9 cellular contexts compared by ENCODE assay signal in the genomic region with DNA sequence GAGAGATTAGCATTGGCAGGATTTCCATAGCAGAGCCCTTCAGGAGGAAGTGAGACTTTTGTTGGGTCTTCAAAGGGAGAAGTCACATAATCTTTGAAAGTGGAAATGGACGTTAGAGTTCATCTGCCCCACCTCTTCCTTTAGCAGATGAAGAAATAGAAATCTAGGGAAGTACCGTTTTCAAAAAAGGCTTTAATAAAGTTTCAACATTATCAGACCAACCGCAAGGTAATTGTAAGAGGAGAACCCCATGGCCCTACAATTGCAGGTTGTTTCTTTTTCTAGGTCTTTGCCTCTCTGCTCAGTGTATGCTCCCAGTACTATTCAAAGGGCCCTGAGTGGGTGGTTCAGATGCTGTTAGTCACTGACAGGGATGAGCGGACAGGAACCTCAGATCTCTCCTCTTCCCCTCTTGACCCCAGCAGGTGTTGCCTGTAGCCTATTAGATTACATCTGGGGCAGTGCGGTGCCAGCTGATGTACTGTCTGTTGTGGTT. TPM values are rescaled to one million over a fixed set of nuclear protein-coding genes. Genes with fewer than 3 reads are reported as not detected.
A peak's percentile ranks its signal among the peaks of the same experiment; 100 is the strongest.
DNase-seq lines count a peak whose midpoint lies in the region; ATAC-seq lines count a peak whose summit lies in the region.
"Had no signal": no experiment of that assay in that cellular context is flagged by ENCODE, and none has a peak within 500 bp of the region (broad histone marks: within the 10 kb centered on the region; RNA-seq: fewer than 3 reads in every experiment).

No MANE protein-coding gene starts in this region.

- peaks cover 0 to 3% of the 10 kb centered on the region in 2 donors for H3K36me3 Mint-ChIP-seq in activated T-cell treated with anti-CD3 and anti-CD28 coated beads, Interleukin-2, amount 50 U/mL, for 72 hours (ENCODE audit: insufficient read depth in 2 of 2)
- no peaks in the 10 kb centered on the region for H3K36me3 Mint-ChIP-seq in activated T-cell treated with anti-CD3 and anti-CD28 coated beads, Interleukin-2, amount 50 U/mL, for 24 hours (ENCODE audit: low read depth)
- peaks cover 6 to 22% of the 10 kb centered on the region in 2 donors for H3K36me3 Mint-ChIP-seq in stimulated activated naive B cell treated with anti-CD40 and anti-IgM and Interleukin-4, amounts not matched to agents 10 μg/mL and 1 μg/mL and 100 μg/mL, for 72 hours

- DNase-seq in activated T-cell treated with anti-CD3 and anti-CD28 coated beads, Interleukin-2, amount 50 U/mL, for 72 hours = peak in 1 of 2 donors; percentile 6
- DNase-seq in activated T-cell treated with anti-CD3 and anti-CD28 coated beads, Interleukin-2, amount 50 U/mL, for 24 hours = no peak
- DNase-seq in NOMO-1 treated with dmso at 0.1 percent for 144 hours (lab: John Stamatoyannopoulos, UW; ENCODE audit: unreplicated experiment) = peak; percentile 91
- peak; percentile 74 for DNase-seq in stimulated activated naive B cell treated with anti-CD40 and anti-IgM and Interleukin-4, amounts not matched to agents 10 μg/mL and 1 μg/mL and 100 μg/mL, for 72 hours
- DNase-seq in retina = no peak
- DNase-seq in cerebellum (ENCODE audit: low spot score) = no peak
- no peak for DNase-seq in NCI-H1930 (lab: John Stamatoyannopoulos, UW)

- H3K4me1 Mint-ChIP-seq in activated T-cell treated with anti-CD3 and anti-CD28 coated beads, Interleukin-2, amount 50 U/mL, for 72 hours (ENCODE audit: low read depth) = no peaks in the 10 kb centered on the region
- H3K4me1 Mint-ChIP-seq in activated T-cell treated with anti-CD3 and anti-CD28 coated beads, Interleukin-2, amount 50 U/mL, for 24 hours (ENCODE audit: low read depth) = peaks cover 2% of the 10 kb centered on the region
- peaks cover 0 to 6% of the 10 kb centered on the region in 2 donors for H3K4me1 Mint-ChIP-seq in stimulated activated naive B cell treated with anti-CD40 and anti-IgM and Interleukin-4, amounts not matched to agents 10 μg/mL and 1 μg/mL and 100 μg/mL, for 72 hours

- peak; percentile 62 to 65 for ATAC-seq in activated T-cell treated with anti-CD3 and anti-CD28 coated beads, Interleukin-2, amount 50 U/mL, for 72 hours (replicated peaks in 1 of 2)
- peak; percentile 89 for ATAC-seq in HG02973 (IDR thresholded peaks at IDR 0.05; ENCODE audit: unreplicated experiment)
- peak; percentile 98 for ATAC-seq in stimulated activated naive B cell treated with anti-CD40 and anti-IgM and Interleukin-4, amounts not matched to agents 10 μg/mL and 1 μg/mL and 100 μg/mL, for 72 hours (replicated peaks)

- H3K4me3 Mint-ChIP-seq in activated T-cell treated with anti-CD3 and anti-CD28 coated beads, Interleukin-2, amount 50 U/mL, for 72 hours = no peak overlapping the region
- H3K4me3 Mint-ChIP-seq in activated T-cell treated with anti-CD3 and anti-CD28 coated beads, Interleukin-2, amount 50 U/mL, for 24 hours = no peak overlapping the region
- peak overlapping the region in 1 of 2 donors; percentile 15 for H3K4me3 Mint-ChIP-seq in stimulated activated naive B cell treated with anti-CD40 and anti-IgM and Interleukin-4, amounts not matched to agents 10 μg/mL and 1 μg/mL and 100 μg/mL, for 72 hours
- H3K4me3 Mint-ChIP-seq: brain had no signal

- no peak overlapping the region for H3K27ac Mint-ChIP-seq in activated T-cell treated with anti-CD3 and anti-CD28 coated beads, Interleukin-2, amount 50 U/mL, for 72 hours
- H3K27ac Mint-ChIP-seq in activated T-cell treated with anti-CD3 and anti-CD28 coated beads, Interleukin-2, amount 50 U/mL, for 24 hours = no peak overlapping the region
- H3K27ac Mint-ChIP-seq in stimulated activated naive B cell treated with anti-CD40 and anti-IgM and Interleukin-4, amounts not matched to agents 10 μg/mL and 1 μg/mL and 100 μg/mL, for 72 hours = peak overlapping the region; percentile 84
- H3K27ac Mint-ChIP-seq: brain had no signal

- peaks cover 0 to 4% of the 10 kb centered on the region in 2 donors for H3K9me3 Mint-ChIP-seq in activated T-cell treated with anti-CD3 and anti-CD28 coated beads, Interleukin-2, amount 50 U/mL, for 72 hours
- H3K9me3 Mint-ChIP-seq in activated T-cell treated with anti-CD3 and anti-CD28 coated beads, Interleukin-2, amount 50 U/mL, for 24 hours = peaks cover 7% of the 10 kb centered on the region
- H3K9me3 Mint-ChIP-seq in stimulated activated naive B cell treated with anti-CD40 and anti-IgM and Interleukin-4, amounts not matched to agents 10 μg/mL and 1 μg/mL and 100 μg/mL, for 72 hours = peaks cover 4 to 22% of the 10 kb centered on the region in 2 donors

- H3K27me3 Mint-ChIP-seq in activated T-cell treated with anti-CD3 and anti-CD28 coated beads, Interleukin-2, amount 50 U/mL, for 72 hours (ENCODE audit: low read depth) = peaks cover 30% of the 10 kb centered on the region
- H3K27me3 Mint-ChIP-seq in activated T-cell treated with anti-CD3 and anti-CD28 coated beads, Interleukin-2, amount 50 U/mL, for 24 hours = peaks cover 41% of the 10 kb centered on the region
- no peaks in the 10 kb centered on the region for H3K27me3 Mint-ChIP-seq in stimulated activated naive B cell treated with anti-CD40 and anti-IgM and Interleukin-4, amounts not matched to agents 10 μg/mL and 1 μg/mL and 100 μg/mL, for 72 hours

RNA-seq across cellular contexts. Expression of a gene that starts 48.6 kb away (rescaled TPM):
- 10 to 100 TPM; 33.3 to 43.6 TPM for total RNA-seq in activated T-cell treated with anti-CD3 and anti-CD28 coated beads, Interleukin-2, amount 50 U/mL, for 72 hours
- 90.6 TPM for total RNA-seq in cerebellum

Comparison
In these comparisons a context has a peak if more than half of its experiments do, and no peak if none do; other contexts are left out.
1. DNase-seq: peak in NOMO-1 treated with dmso at 0.1 percent for 144 hours (single experiment) and stimulated activated naive B cell treated with anti-CD40 and anti-IgM and Interleukin-4, amounts not matched to agents 10 μg/mL and 1 μg/mL and 100 μg/mL, for 72 hours (single experiment); none in activated T-cell treated with anti-CD3 and anti-CD28 coated beads, Interleukin-2, amount 50 U/mL, for 24 hours (single experiment), retina (single experiment), cerebellum (single experiment) and NCI-H1930 (0 of 2).
2. Peak in every context shown above with its lines, with median percentiles within 50 percentile points of each other: ATAC-seq.